Comparison of ENCODE assay signal across 1 cellular context in the genomic region with DNA sequence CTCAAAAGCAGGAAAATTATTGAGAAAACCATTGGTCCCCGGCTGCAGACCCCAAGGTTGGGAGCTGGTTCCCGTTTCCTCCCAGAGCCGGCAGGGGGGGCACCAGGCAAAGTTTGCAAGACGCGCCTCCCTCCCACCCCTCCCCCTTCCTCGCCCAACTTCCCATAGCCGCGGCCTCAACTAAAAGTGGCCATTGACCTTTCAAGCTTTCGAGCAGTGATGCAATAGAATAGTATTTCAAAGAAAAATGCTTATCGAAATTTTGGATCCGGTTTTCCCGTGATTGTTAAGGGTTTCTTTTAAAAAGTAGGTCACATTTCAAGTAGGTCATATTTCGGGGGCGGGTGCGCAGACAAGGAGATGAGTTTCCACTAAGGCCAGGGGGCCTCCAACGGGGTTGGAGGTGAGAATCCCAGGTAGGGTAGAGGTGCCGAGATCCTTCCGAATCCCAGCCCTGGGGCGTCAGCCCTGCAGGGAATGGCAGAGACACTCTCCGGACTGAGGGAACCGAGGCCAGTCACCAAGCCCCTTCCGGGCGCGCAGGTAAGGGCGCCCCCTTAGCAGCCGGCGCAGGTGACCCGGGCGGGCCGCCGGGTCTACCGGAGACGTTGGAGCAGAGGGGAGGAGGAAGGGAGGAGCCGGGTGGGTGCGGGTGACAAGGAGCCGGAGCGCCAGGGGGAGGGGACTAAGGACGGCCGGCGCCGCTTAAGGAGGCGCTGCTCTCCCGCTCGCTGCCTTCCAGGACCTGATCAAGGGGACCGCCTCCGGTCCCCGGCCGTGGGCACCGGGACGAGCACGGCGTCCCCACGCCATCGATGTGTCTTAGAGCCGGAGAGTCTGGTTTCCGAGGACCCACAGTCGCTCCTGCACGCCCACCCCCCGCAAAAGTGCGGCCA.
TF ChIP-seq lines count a peak whose summit lies in the region.

No MANE protein-coding gene starts in this region.

TF ChIP-seq in K562, 482 proteins besides CTCF, POLR2A, EP300 and RAD21 (continued from another document and continues in another):
- TF ChIP-seq, protein P1, sequence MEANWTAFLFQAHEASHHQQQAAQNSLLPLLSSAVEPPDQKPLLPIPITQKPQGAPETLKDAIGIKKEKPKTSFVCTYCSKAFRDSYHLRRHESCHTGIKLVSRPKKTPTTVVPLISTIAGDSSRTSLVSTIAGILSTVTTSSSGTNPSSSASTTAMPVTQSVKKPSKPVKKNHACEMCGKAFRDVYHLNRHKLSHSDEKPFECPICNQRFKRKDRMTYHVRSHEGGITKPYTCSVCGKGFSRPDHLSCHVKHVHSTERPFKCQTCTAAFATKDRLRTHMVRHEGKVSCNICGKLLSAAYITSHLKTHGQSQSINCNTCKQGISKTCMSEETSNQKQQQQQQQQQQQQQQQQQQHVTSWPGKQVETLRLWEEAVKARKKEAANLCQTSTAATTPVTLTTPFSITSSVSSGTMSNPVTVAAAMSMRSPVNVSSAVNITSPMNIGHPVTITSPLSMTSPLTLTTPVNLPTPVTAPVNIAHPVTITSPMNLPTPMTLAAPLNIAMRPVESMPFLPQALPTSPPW (CRISPR knock-in tag; IDR thresholded peaks at IDR 0.05): peak; percentile 92
- TF ChIP-seq MBD1 (CRISPR knock-in tag; IDR thresholded peaks at IDR 0.05): no peak
- TF ChIP-seq SNIP1 (IDR thresholded peaks at IDR 0.05; ENCODE audit: low read depth): 0 out of 2 replicates have a peak, but pooled peaks have one; percentile 37
- TF ChIP-seq, protein P2, sequence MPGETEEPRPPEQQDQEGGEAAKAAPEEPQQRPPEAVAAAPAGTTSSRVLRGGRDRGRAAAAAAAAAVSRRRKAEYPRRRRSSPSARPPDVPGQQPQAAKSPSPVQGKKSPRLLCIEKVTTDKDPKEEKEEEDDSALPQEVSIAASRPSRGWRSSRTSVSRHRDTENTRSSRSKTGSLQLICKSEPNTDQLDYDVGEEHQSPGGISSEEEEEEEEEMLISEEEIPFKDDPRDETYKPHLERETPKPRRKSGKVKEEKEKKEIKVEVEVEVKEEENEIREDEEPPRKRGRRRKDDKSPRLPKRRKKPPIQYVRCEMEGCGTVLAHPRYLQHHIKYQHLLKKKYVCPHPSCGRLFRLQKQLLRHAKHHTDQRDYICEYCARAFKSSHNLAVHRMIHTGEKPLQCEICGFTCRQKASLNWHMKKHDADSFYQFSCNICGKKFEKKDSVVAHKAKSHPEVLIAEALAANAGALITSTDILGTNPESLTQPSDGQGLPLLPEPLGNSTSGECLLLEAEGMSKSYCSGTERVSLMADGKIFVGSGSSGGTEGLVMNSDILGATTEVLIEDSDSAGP (CRISPR knock-in tag; IDR thresholded peaks at IDR 0.05): no peak
- TF ChIP-seq, protein P3, sequence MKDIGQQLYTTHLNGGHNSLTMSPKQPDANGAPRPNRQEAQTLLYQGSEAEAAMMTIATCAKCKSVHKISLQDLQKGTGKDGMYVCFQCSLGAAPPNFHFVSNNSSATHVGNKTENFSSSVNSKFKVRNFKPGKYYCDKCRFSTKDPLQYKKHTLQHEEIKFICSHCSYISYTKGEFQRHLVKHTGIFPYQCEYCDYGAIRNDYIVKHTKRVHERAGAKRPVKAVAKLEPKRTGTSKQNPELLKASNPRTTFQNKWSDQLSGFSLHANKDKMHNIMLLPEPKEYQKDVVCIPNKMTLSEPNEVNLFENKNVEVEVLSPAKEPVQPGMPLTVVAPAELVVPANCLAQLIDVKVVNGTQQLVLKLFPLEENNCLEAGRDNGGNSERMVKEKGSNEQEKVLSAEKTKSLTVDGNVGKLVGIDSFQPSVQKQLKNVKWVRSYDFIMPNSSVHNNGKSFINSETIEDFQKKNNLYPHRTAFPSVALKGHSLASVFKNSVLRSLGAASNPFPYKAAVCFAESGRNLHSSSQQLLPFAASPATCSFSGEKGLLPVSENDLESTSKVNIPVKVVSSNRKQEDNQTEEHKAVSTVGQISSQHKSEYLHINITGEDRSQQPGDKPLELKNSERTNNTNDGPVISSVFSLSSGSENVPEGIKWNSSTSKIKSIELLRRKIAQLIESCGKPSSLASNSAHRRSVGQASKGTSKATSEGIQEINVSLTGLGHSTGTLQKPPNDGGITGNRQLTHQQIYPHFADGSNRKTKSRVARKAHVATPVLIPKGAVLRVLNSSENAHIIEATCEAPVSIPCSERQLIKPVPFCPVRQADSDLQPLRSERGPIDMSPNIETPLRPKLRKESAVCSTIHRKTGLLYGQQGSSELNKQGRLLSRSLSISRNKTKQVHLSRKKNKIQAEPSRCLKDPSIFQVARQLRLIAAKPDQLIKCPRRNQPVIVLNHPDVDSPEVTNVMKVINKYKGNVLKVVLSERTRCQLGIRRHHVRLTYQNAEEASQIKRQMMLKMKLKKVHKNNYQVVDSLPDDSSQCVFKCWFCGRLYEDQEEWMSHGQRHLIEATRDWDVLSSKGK (CRISPR knock-in tag; IDR thresholded peaks at IDR 0.05): no peak
- TF ChIP-seq MNT (conservative IDR thresholded peaks at IDR 0.05): no peak
- TF ChIP-seq, protein P4, sequence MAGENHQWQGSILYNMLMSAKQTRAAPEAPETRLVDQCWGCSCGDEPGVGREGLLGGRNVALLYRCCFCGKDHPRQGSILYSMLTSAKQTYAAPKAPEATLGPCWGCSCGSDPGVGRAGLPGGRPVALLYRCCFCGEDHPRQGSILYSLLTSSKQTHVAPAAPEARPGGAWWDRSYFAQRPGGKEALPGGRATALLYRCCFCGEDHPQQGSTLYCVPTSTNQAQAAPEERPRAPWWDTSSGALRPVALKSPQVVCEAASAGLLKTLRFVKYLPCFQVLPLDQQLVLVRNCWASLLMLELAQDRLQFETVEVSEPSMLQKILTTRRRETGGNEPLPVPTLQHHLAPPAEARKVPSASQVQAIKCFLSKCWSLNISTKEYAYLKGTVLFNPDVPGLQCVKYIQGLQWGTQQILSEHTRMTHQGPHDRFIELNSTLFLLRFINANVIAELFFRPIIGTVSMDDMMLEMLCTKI (IDR thresholded peaks at IDR 0.05; ENCODE audit: partially characterized antibody): no peak
- no peak for TF ChIP-seq MCM7 (IDR thresholded peaks at IDR 0.05)
- TF ChIP-seq ZNF316 (IDR thresholded peaks at IDR 0.05): no peak
- TF ChIP-seq SP2 (IDR thresholded peaks at IDR 0.05; ENCODE audit: extremely low read depth, low read depth, low read length, poor library complexity, severe bottlenecking): no peak
- TF ChIP-seq RBBP5 (IDR thresholded peaks at IDR 0.05; ENCODE audit: borderline replicate concordance, insufficient read depth, low read length, poor library complexity, severe bottlenecking): peak; percentile 27
- no peak for TF ChIP-seq BRF1 (IDR thresholded peaks at IDR 0.05; ENCODE audit: borderline replicate concordance, extremely low read depth, insufficient read length)
- TF ChIP-seq MYNN (IDR thresholded peaks at IDR 0.05): peak; percentile 53; the same call in 1 of the 2 replicates
- no peak for TF ChIP-seq MYNN (CRISPR knock-in tag; IDR thresholded peaks at IDR 0.05)
- TF ChIP-seq, protein P5, sequence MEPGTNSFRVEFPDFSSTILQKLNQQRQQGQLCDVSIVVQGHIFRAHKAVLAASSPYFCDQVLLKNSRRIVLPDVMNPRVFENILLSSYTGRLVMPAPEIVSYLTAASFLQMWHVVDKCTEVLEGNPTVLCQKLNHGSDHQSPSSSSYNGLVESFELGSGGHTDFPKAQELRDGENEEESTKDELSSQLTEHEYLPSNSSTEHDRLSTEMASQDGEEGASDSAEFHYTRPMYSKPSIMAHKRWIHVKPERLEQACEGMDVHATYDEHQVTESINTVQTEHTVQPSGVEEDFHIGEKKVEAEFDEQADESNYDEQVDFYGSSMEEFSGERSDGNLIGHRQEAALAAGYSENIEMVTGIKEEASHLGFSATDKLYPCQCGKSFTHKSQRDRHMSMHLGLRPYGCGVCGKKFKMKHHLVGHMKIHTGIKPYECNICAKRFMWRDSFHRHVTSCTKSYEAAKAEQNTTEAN (CRISPR knock-in tag; IDR thresholded peaks at IDR 0.05): no peak
- peak; percentile 17 for TF ChIP-seq TBP (optimal IDR thresholded peaks at IDR 0.05; ENCODE audit: low read depth, low read length)
- TF ChIP-seq, protein P6, sequence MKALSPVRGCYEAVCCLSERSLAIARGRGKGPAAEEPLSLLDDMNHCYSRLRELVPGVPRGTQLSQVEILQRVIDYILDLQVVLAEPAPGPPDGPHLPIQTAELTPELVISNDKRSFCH (CRISPR knock-in tag; IDR thresholded peaks at IDR 0.05): no peak
- TF ChIP-seq, protein P6 (tag; IDR thresholded peaks at IDR 0.05): peak; percentile 96
- peak; percentile 45; the same call in 1 of the 2 replicates for TF ChIP-seq POLR2AphosphoS5 (IDR thresholded peaks at IDR 0.05; ENCODE audit: control insufficient read depth, insufficient read depth, low read depth, low read length)
- TF ChIP-seq NR1H2 (CRISPR knock-in tag; IDR thresholded peaks at IDR 0.05): no peak
- no peak; the same call in 1 of the 2 replicates for TF ChIP-seq DMBX1 (CRISPR knock-in tag; IDR thresholded peaks at IDR 0.05; ENCODE audit: borderline replicate concordance)
- no peak for TF ChIP-seq ELF4 (CRISPR knock-in tag; IDR thresholded peaks at IDR 0.05)
- no peak for TF ChIP-seq STAT6 (CRISPR knock-in tag; IDR thresholded peaks at IDR 0.05)
- no peak for TF ChIP-seq PRMT5 (CRISPR knock-in tag; IDR thresholded peaks at IDR 0.05)
- no peak for TF ChIP-seq ZKSCAN1 (IDR thresholded peaks at IDR 0.05; ENCODE audit: low read depth, low read length)
- no peak for TF ChIP-seq POLR2G (IDR thresholded peaks at IDR 0.05; ENCODE audit: low read depth, low read length)
- TF ChIP-seq POLR3A (IDR thresholded peaks at IDR 0.05; ENCODE audit: borderline replicate concordance, extremely low read depth, insufficient read depth, insufficient read length): no peak
- TF ChIP-seq HOXB6 (CRISPR knock-in tag; IDR thresholded peaks at IDR 0.05; ENCODE audit: borderline replicate concordance): no peak
- TF ChIP-seq, protein P7, sequence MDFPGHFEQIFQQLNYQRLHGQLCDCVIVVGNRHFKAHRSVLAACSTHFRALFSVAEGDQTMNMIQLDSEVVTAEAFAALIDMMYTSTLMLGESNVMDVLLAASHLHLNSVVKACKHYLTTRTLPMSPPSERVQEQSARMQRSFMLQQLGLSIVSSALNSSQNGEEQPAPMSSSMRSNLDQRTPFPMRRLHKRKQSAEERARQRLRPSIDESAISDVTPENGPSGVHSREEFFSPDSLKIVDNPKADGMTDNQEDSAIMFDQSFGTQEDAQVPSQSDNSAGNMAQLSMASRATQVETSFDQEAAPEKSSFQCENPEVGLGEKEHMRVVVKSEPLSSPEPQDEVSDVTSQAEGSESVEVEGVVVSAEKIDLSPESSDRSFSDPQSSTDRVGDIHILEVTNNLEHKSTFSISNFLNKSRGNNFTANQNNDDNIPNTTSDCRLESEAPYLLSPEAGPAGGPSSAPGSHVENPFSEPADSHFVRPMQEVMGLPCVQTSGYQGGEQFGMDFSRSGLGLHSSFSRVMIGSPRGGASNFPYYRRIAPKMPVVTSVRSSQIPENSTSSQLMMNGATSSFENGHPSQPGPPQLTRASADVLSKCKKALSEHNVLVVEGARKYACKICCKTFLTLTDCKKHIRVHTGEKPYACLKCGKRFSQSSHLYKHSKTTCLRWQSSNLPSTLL (IDR thresholded peaks at IDR 0.05): 0 out of 2 replicates have a peak, but pooled peaks have one; percentile 55
